8 cellular contexts compared by ENCODE assay signal in the genomic region with DNA sequence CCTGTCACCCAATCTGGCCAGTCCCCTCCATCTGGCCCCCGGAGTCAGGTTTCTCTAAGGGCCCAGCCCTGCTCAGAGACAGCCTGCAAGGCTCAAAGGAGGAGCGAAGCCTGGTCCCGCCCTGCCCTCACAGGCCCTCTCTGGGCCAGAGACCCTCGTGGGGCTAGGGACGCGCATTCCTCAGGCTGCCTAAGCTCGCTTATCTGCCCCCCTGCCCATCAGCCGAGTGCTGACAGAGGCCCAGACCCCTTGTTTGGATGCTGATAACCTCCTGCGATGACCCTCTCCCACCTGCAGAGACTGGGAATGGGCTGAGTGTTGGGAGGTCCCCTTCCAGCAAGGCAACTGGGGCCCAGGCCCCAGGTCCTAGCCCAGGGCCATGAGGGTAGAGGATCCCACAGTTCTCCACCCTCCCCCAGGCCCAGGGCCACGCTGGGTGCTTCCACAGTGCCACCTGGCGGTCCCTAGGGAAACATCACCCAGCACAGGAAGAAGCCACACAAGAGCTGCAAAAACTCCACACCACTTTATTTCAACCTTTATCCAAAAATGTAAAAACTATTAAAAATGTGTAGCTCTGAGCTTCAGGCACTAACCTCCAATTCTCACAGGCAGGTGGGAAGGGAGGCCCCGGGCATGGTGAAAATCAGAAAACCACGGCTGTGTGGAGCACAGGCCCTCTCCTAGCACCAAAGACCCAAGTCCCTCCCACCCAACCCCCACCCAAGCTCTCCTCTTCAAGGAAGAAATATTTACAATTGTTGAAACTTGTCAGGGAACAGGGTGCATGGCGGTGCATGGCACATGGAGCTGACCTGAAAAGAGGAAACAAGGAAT. TPM values are rescaled to one million over a fixed set of nuclear protein-coding genes. Genes with fewer than 3 reads are reported as not detected.
DNase-seq lines count a peak whose midpoint lies in the region; TF ChIP-seq lines count a peak whose summit lies in the region.

No MANE protein-coding gene starts in this region.

- TF ChIP-seq POLR2A in Peyer's patch (IDR thresholded peaks at IDR 0.05) (no peak), ovary (IDR thresholded peaks at IDR 0.05) (no peak), tibial nerve (IDR thresholded peaks at IDR 0.05) (no peak)

- H3K9me3 Mint-ChIP-seq in activated T-helper 1 cell treated with anti-CD3 and anti-CD28 coated beads, Interleukin-12 subunit alpha, Interleukin-12 subunit beta, Interleukin-2, Interleukin-4 antibody, amounts not matched to agents 30 ng/mL and 10 ng/mL and 1 ng/mL, durations not matched to agents 14 hours and 24 hours and 36 hours = no peaks in the 10 kb centered on the region

- H3K27ac ChIP-seq in Peyer's patch (no peak overlapping the region), ovary (no peak overlapping the region), tibial nerve (no peak overlapping the region)

- H3K4me3 Mint-ChIP-seq in activated T-helper 1 cell treated with anti-CD3 and anti-CD28 coated beads, Interleukin-12 subunit alpha, Interleukin-12 subunit beta, Interleukin-2, Interleukin-4 antibody, amounts not matched to agents 30 ng/mL and 10 ng/mL and 1 ng/mL, durations not matched to agents 14 hours and 24 hours and 36 hours = peak overlapping the region; percentile 100

- TF ChIP-seq CTCF in Peyer's patch (IDR thresholded peaks at IDR 0.05) (peak; percentile 63 to 94 (median 86)), fibroblast of villous mesenchyme (IDR thresholded peaks at IDR 0.05; ENCODE audit: insufficient read depth, low read depth, low read length) (peak; percentile 94), ovary (IDR thresholded peaks at IDR 0.05) (peak in 2 of 3 donors; percentile 58 to 62), tibial nerve (IDR thresholded peaks at IDR 0.05) (peak; percentile 60 to 92 (median 69))

- peaks cover 0 to 10% (median 0%) of the 10 kb centered on the region in 3 donors for H3K36me3 ChIP-seq in Peyer's patch
- no peaks in the 10 kb centered on the region for H3K36me3 ChIP-seq in ovary
- peaks cover 0 to 16% (median 0%) of the 10 kb centered on the region in 3 donors for H3K36me3 ChIP-seq in tibial nerve

- no peaks in the 10 kb centered on the region for H3K9me3 ChIP-seq in Peyer's patch
- H3K9me3 ChIP-seq in ovary = no peaks in the 10 kb centered on the region
- H3K9me3 ChIP-seq in tibial nerve = no peaks in the 10 kb centered on the region

- peak; percentile 54 for DNase-seq in DMS53 treated with DMSO at 0.1 percent for 48 hours (lab: John Stamatoyannopoulos, UW; ENCODE audit: unreplicated experiment)
- peak; percentile 79 for DNase-seq in HT-29 (ENCODE audit: low spot score)
- peak; percentile 38 to 80 (median 78) for DNase-seq in Peyer's patch
- peak; percentile 65 for DNase-seq in activated T-helper 1 cell treated with anti-CD3 and anti-CD28 coated beads, Interleukin-12 subunit alpha, Interleukin-12 subunit beta, Interleukin-2, Interleukin-4 antibody, amounts not matched to agents 30 ng/mL and 10 ng/mL and 1 ng/mL, durations not matched to agents 14 hours and 24 hours and 36 hours (ENCODE audit: low spot score)
- DNase-seq in fibroblast of villous mesenchyme (ENCODE audit: low read depth) = peak; percentile 55
- peak in 4 of 5 donors; percentile 48 to 71 (median 56) for DNase-seq in ovary
- DNase-seq in tibial nerve (ENCODE audit: low spot score in 2 of 2) = no peak
- no peak for DNase-seq in OCI-M2 (lab: John Stamatoyannopoulos, UW; ENCODE audit: unreplicated experiment)

- H3K4me1 ChIP-seq in Peyer's patch (peaks cover 3 to 44% (median 19%) of the 10 kb centered on the region in 4 donors), ovary (ENCODE audit: insufficient read depth) (peaks cover 20% of the 10 kb centered on the region), tibial nerve (peaks cover 0 to 68% (median 24%) of the 10 kb centered on the region in 4 donors)

- intact Hi-C loops in activated T-helper 1 cell treated with anti-CD3 and anti-CD28 coated beads, Interleukin-12 subunit alpha, Interleukin-12 subunit beta, Interleukin-2, Interleukin-4 antibody, amounts not matched to agents 30 ng/mL and 10 ng/mL and 1 ng/mL, durations not matched to agents 14 hours and 24 hours and 36 hours (cut with micrococcal nuclease) = loop anchor here (1.0 to 10.0 kb wide), 7 partner anchors 78 to 784 kb away; partner anchors contain the start of genes BTRC, FBXW4, KAZALD1 and LZTS2
- intact Hi-C loops in ovary (cut with DNase I) = loop anchor here in 1 of 4 donors (10.0 kb wide), 1 partner anchor 176 kb away; no protein-coding TSS in a partner anchor

- H3K4me3 ChIP-seq in Peyer's patch = no peak overlapping the region
- no peak overlapping the region for H3K4me3 ChIP-seq in fibroblast of villous mesenchyme (ENCODE audit: low read depth, low read length)
- H3K4me3 ChIP-seq in ovary = no peak overlapping the region
- H3K4me3 ChIP-seq in tibial nerve = no peak overlapping the region

- TF ChIP-seq EP300 in ovary (IDR thresholded peaks at IDR 0.05) (no peak), tibial nerve (IDR thresholded peaks at IDR 0.05) (no peak)

- WGBS in ovary, 3 donors = 61 to 62% (median 61%) methylated on average over 14 of the region's 14 CpGs
- WGBS in tibial nerve, 2 donors = 62 to 64% methylated on average over 12 to 14 of the region's 14 CpGs

- H3K27me3 ChIP-seq in Peyer's patch (peaks cover 0 to 16% of the 10 kb centered on the region in 2 donors), ovary (no peaks in the 10 kb centered on the region), tibial nerve (peaks cover 0 to 41% of the 10 kb centered on the region in 2 donors)

- peaks cover 63% of the 10 kb centered on the region for H3K4me1 Mint-ChIP-seq in activated T-helper 1 cell treated with anti-CD3 and anti-CD28 coated beads, Interleukin-12 subunit alpha, Interleukin-12 subunit beta, Interleukin-2, Interleukin-4 antibody, amounts not matched to agents 30 ng/mL and 10 ng/mL and 1 ng/mL, durations not matched to agents 14 hours and 24 hours and 36 hours (ENCODE audit: low read depth)

- H3K27me3 Mint-ChIP-seq in activated T-helper 1 cell treated with anti-CD3 and anti-CD28 coated beads, Interleukin-12 subunit alpha, Interleukin-12 subunit beta, Interleukin-2, Interleukin-4 antibody, amounts not matched to agents 30 ng/mL and 10 ng/mL and 1 ng/mL, durations not matched to agents 14 hours and 24 hours and 36 hours (ENCODE audit: insufficient read depth) = peaks cover 21% of the 10 kb centered on the region

- peak overlapping the region; percentile 48 for H3K27ac Mint-ChIP-seq in activated T-helper 1 cell treated with anti-CD3 and anti-CD28 coated beads, Interleukin-12 subunit alpha, Interleukin-12 subunit beta, Interleukin-2, Interleukin-4 antibody, amounts not matched to agents 30 ng/mL and 10 ng/mL and 1 ng/mL, durations not matched to agents 14 hours and 24 hours and 36 hours

- H3K36me3 Mint-ChIP-seq in activated T-helper 1 cell treated with anti-CD3 and anti-CD28 coated beads, Interleukin-12 subunit alpha, Interleukin-12 subunit beta, Interleukin-2, Interleukin-4 antibody, amounts not matched to agents 30 ng/mL and 10 ng/mL and 1 ng/mL, durations not matched to agents 14 hours and 24 hours and 36 hours (ENCODE audit: low read depth) = peaks cover 35% of the 10 kb centered on the region

RNA-seq across cellular contexts. Expression of gene NPM3, which starts 2.2 kb away (rescaled TPM):
- total RNA-seq in HT-29 (2014; rRNA removed; shearing (Covaris generic)) = 160 and 184 TPM in 2 replicates
- total RNA-seq in Peyer's patch (10 to 100 TPM in 2 of 4 donors, 1 to 10 TPM in 2; 7.7 to 25.6 (median 11.2) TPM), fibroblast of villous mesenchyme (63.5 and 94.7 TPM in 2 replicates), ovary (10 to 100 TPM; 23.1 to 64.8 (median 32.1) TPM), tibial nerve (10 to 100 TPM; 17.5 to 47.7 (median 30.1) TPM)
- 149 and 151 TPM in 2 replicates for total RNA-seq in activated T-helper 1 cell treated with anti-CD3 and anti-CD28 coated beads, Interleukin-12 subunit alpha, Interleukin-12 subunit beta, Interleukin-2, Interleukin-4 antibody, amounts not matched to agents 30 ng/mL and 10 ng/mL and 1 ng/mL, durations not matched to agents 14 hours and 24 hours and 36 hours
- polyA plus RNA-seq in ovary = 10 to 100 TPM; 11.0 to 41.5 TPM

RNA-seq across cellular contexts. Expression of gene FGF8, which starts 5.1 kb away (rescaled TPM):
- not detected in 2 replicates for total RNA-seq in HT-29 (2014; rRNA removed; shearing (Covaris generic))
- total RNA-seq in Peyer's patch (not detected), fibroblast of villous mesenchyme (not detected in 2 replicates), ovary (not detected), tibial nerve (not detected)
- total RNA-seq in activated T-helper 1 cell treated with anti-CD3 and anti-CD28 coated beads, Interleukin-12 subunit alpha, Interleukin-12 subunit beta, Interleukin-2, Interleukin-4 antibody, amounts not matched to agents 30 ng/mL and 10 ng/mL and 1 ng/mL, durations not matched to agents 14 hours and 24 hours and 36 hours = not detected in 2 replicates
- polyA plus RNA-seq in ovary = not detected

RNA-seq across cellular contexts. Expression of gene OGA, which starts 37.2 kb away (rescaled TPM):
- 42.9 and 43.2 TPM in 2 replicates for total RNA-seq in HT-29 (2014; rRNA removed; shearing (Covaris generic))
- total RNA-seq in Peyer's patch (100 to 1,000 TPM; 142 to 367 (median 173) TPM), fibroblast of villous mesenchyme (80.3 and 93.1 TPM in 2 replicates), ovary (100 to 1,000 TPM in 5 of 7 donors, 10 to 100 TPM in 2; 85.3 to 134 (median 103) TPM), tibial nerve (100 to 1,000 TPM; 206 to 249 (median 224) TPM)
- total RNA-seq in activated T-helper 1 cell treated with anti-CD3 and anti-CD28 coated beads, Interleukin-12 subunit alpha, Interleukin-12 subunit beta, Interleukin-2, Interleukin-4 antibody, amounts not matched to agents 30 ng/mL and 10 ng/mL and 1 ng/mL, durations not matched to agents 14 hours and 24 hours and 36 hours = 113 and 117 TPM in 2 replicates
- polyA plus RNA-seq in ovary = 10 to 100 TPM; 58.9 to 83.7 TPM

Comparison
In these comparisons a context has a peak if more than half of its experiments do, and no peak if none do; other contexts are left out.
1. DNase-seq: peak in DMS53 treated with DMSO at 0.1 percent for 48 hours (single experiment), HT-29 (single experiment), Peyer's patch (3 of 3), activated T-helper 1 cell treated with anti-CD3 and anti-CD28 coated beads, Interleukin-12 subunit alpha, Interleukin-12 subunit beta, Interleukin-2, Interleukin-4 antibody, amounts not matched to agents 30 ng/mL and 10 ng/mL and 1 ng/mL, durations not matched to agents 14 hours and 24 hours and 36 hours (single experiment), fibroblast of villous mesenchyme (single experiment) and ovary (4 of 5); none in tibial nerve (0 of 2) and OCI-M2 (single experiment).
2. Peak in every context shown above with its lines, with median percentiles within 50 percentile points of each other: CTCF ChIP-seq.